10 cellular contexts compared by ENCODE assay signal in genomic region chr21:17003763-17004373, GRCh38.
DNase-seq lines count a peak whose midpoint lies in the region; ATAC-seq and TF ChIP-seq lines count a peak whose summit lies in the region.
"Had no signal": no experiment of that assay in that cellular context is flagged by ENCODE, and none has a peak within 500 bp of the region (broad histone marks: within the 10 kb centered on the region; RNA-seq: fewer than 3 reads in every experiment).

No MANE protein-coding gene starts in this region.

- no peaks in the 10 kb centered on the region for H4K20me1 ChIP-seq in BLaER1

- TF ChIP-seq CTCF in coronary artery (IDR thresholded peaks at IDR 0.05), result no peak
- TF ChIP-seq CTCF in omental fat pad (IDR thresholded peaks at IDR 0.05), result no peak

- peak overlapping the region; percentile 29 for H3K4me2 ChIP-seq in BLaER1

- ATAC-seq in omental fat pad (ENCODE audit: low FRiP score), result no peak
- no peak for ATAC-seq in GM21515 (IDR thresholded peaks at IDR 0.05; ENCODE audit: unreplicated experiment)

- H3K4me3 ChIP-seq in BLaER1, result no peak overlapping the region
- H3K4me3 ChIP-seq in coronary artery, result peak overlapping the region; percentile 34

- no peaks in the 10 kb centered on the region for H3K27me3 ChIP-seq in BLaER1
- H3K27me3 ChIP-seq: adrenal gland had no signal

- peaks cover 12% of the 10 kb centered on the region; the same call in 1 of the 2 replicates for H3K4me1 ChIP-seq in BLaER1

- H3K27ac ChIP-seq in BLaER1 (no peak overlapping the region), coronary artery (no peak overlapping the region)

- no peak overlapping the region for H3K9ac ChIP-seq in BLaER1

- no peaks in the 10 kb centered on the region for H3K36me3 ChIP-seq in BLaER1
- H3K36me3 ChIP-seq: adrenal gland had no signal

- H3K9me3 ChIP-seq in BLaER1, result no peaks in the 10 kb centered on the region; the same call in 1 of the 2 replicates
- H3K9me3 ChIP-seq: adrenal gland had no signal

- DNase-seq in NCI-H446 treated with DMSO at 0.1 percent for 48 hours (lab: John Stamatoyannopoulos, UW) (peak; percentile 49), coronary artery (ENCODE audit: low spot score) (no peak), myocyte (ENCODE audit: low read depth) (peak; percentile 25), omental fat pad (ENCODE audit: low spot score) (no peak), DMS79 treated with DMSO at 0.1 percent for 48 hours (lab: John Stamatoyannopoulos, UW) (no peak), hepatic stellate cell (ENCODE audit: low spot score) (no peak)
- DNase-seq: adrenal gland, naive B cell had no signal

Comparison
In these comparisons a context has a peak if more than half of its experiments do, and no peak if none do; other contexts are left out.
1. DNase-seq: peak in NCI-H446 treated with DMSO at 0.1 percent for 48 hours (single experiment) and myocyte (single experiment); none in coronary artery (single experiment), omental fat pad (single experiment), DMS79 treated with DMSO at 0.1 percent for 48 hours (single experiment) and hepatic stellate cell (single experiment).